In the genomic region with DNA sequence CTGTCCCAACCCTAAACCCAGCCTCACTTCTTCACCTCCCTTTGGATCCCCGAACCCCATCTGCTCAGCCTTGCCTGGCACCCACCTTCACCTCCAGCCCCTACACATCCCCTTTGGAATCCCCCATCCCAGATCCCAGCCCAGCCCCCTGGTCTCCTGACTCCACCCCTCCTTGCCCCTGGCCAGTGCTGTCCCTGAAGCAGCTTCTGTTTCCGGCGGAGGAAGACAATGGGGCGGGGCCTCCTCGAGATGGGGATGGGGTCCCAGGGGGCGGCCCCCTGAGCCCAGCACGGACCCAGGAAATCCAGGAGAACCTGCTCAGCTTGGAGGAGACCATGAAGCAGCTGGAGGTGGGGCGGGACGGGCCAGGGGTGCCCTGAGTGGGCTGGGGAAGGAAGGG, we compare ENCODE assay signal across 25 cellular contexts. TPM values are rescaled to one million over a fixed set of nuclear protein-coding genes. Genes with fewer than 3 reads are reported as not detected.
DNase-seq lines count a peak whose midpoint lies in the region; ATAC-seq and TF ChIP-seq lines count a peak whose summit lies in the region.
"Had no signal": no experiment of that assay in that cellular context is flagged by ENCODE, and none has a peak within 500 bp of the region (broad histone marks: within the 10 kb centered on the region; RNA-seq: fewer than 3 reads in every experiment).

No MANE protein-coding gene starts in this region.

- CTCF ChIA-PET in CD8-positive, alpha-beta T cell (lab: Charles Lee), result interaction anchor here (1.4 to 10.1 kb wide), 3 partner anchors 11 to 33 kb away, joined by 5 to 44 read pairs (median 6); no protein-coding TSS in a partner anchor

- H3K27ac ChIP-seq in CD8-positive, alpha-beta T cell (ENCODE audit: low read depth, low read length), result no peak overlapping the region
- no peak overlapping the region for H3K27ac ChIP-seq in GM23338 (ENCODE audit: low read depth)
- H3K27ac ChIP-seq: epithelial cell of prostate, right lobe of liver, SK-N-MC had no signal

- no peak overlapping the region for H2AFZ ChIP-seq in GM23338

- peaks cover 57% of the 10 kb centered on the region for H3K36me3 Mint-ChIP-seq in CD8-positive, alpha-beta T cell
- H3K36me3 Mint-ChIP-seq in GM23338 (ENCODE audit: low read depth), result peaks cover 41% of the 10 kb centered on the region
- peaks cover 71% of the 10 kb centered on the region for H3K36me3 Mint-ChIP-seq in activated T-helper 17 cell treated with anti-CD3 and anti-CD28 coated beads, Interleukin-2, amount 50 U/mL, for 72 hours (ENCODE audit: low read depth)

- no peak overlapping the region for H3K4me3 ChIP-seq in CD8-positive, alpha-beta T cell (ENCODE audit: low read depth, low read length)
- H3K4me3 ChIP-seq in GM23338 (no peak overlapping the region), mucosa of descending colon (no peak overlapping the region)
- H3K4me3 ChIP-seq: right lobe of liver, SK-N-MC had no signal

- DNase-seq in CD8-positive, alpha-beta T cell, result no peak
- DNase-seq in GM23338 (ENCODE audit: low spot score) (peak; percentile 60), mucosa of descending colon (peak in 2 of 3 donors; percentile 32 to 42), DMS53 (lab: John Stamatoyannopoulos, UW) (no peak), T1000 (lab: John Stamatoyannopoulos, UW) (no peak), Right ventricle myocardium superior (no peak)
- DNase-seq: activated B cell treated with CpG ODN at 0.5 μM for 24 hours; activated CD4-positive, alpha-beta memory T cell treated with anti-CD3 and anti-CD28 coated beads for 36 hours; amygdala; C1 segment of cervical spinal cord; Karpas-422; NCI-H1436 treated with DMSO at 0.1 percent for 48 hours; NCI-H2107; NCI-H446 treated with DMSO at 0.1 percent for 48 hours; right lobe of liver; RPMI8226; stimulated activated CD4-positive, alpha-beta T cell treated with anti-CD3 and anti-CD28 coated beads, Interleukin-2, amount 100 ng/mL, for 48 hours had no signal

- H3F3A ChIP-seq in GM23338 (replicated peaks; ENCODE audit: low read depth), result no peaks in the 10 kb centered on the region

- no peaks in the 10 kb centered on the region for H3K9me2 ChIP-seq in GM23338 (ENCODE audit: insufficient read depth)

- no peaks in the 10 kb centered on the region for H3K27me3 Mint-ChIP-seq in CD8-positive, alpha-beta T cell (ENCODE audit: low read depth)
- peaks cover 27% of the 10 kb centered on the region for H3K27me3 Mint-ChIP-seq in GM23338 (ENCODE audit: insufficient read depth, low read depth, poor library complexity)
- H3K27me3 Mint-ChIP-seq in activated T-helper 17 cell treated with anti-CD3 and anti-CD28 coated beads, Interleukin-2, amount 50 U/mL, for 72 hours, result peaks cover 4% of the 10 kb centered on the region
- H3K27me3 Mint-ChIP-seq: activated B cell treated with CpG ODN at 0.5 μM for 24 hours; activated CD4-positive, alpha-beta memory T cell treated with anti-CD3 and anti-CD28 coated beads for 36 hours had no signal

- H3K27ac Mint-ChIP-seq in CD8-positive, alpha-beta T cell, result peak overlapping the region; percentile 78
- H3K27ac Mint-ChIP-seq in GM23338, result no peak overlapping the region
- H3K27ac Mint-ChIP-seq in activated T-helper 17 cell treated with anti-CD3 and anti-CD28 coated beads, Interleukin-2, amount 50 U/mL, for 72 hours, result peak overlapping the region; percentile 82
- H3K27ac Mint-ChIP-seq: activated B cell treated with CpG ODN at 0.5 μM for 24 hours; activated CD4-positive, alpha-beta memory T cell treated with anti-CD3 and anti-CD28 coated beads for 36 hours; progenitor cell of endocrine pancreas had no signal

- peaks cover 55% of the 10 kb centered on the region for H3K36me3 ChIP-seq in CD8-positive, alpha-beta T cell (ENCODE audit: insufficient read depth, low read length)
- H3K36me3 ChIP-seq in GM23338 (ENCODE audit: insufficient read depth) (peaks cover 3% of the 10 kb centered on the region; the same call in 1 of the 2 replicates), mucosa of descending colon (ENCODE audit: low read depth) (no peaks in the 10 kb centered on the region)

- H3K4me1 Mint-ChIP-seq in CD8-positive, alpha-beta T cell (ENCODE audit: low read depth), result peaks cover 49% of the 10 kb centered on the region
- peaks cover 12% of the 10 kb centered on the region for H3K4me1 Mint-ChIP-seq in GM23338
- peaks cover 25% of the 10 kb centered on the region for H3K4me1 Mint-ChIP-seq in activated T-helper 17 cell treated with anti-CD3 and anti-CD28 coated beads, Interleukin-2, amount 50 U/mL, for 72 hours

- no peaks in the 10 kb centered on the region for H3K9me3 ChIP-seq in CD8-positive, alpha-beta T cell (ENCODE audit: low read length)
- H3K9me3 ChIP-seq in mucosa of descending colon, result no peaks in the 10 kb centered on the region
- H3K9me3 ChIP-seq: right lobe of liver had no signal

- POLR2A ChIA-PET in CD8-positive, alpha-beta T cell (lab: Charles Lee), result interaction anchor here (1.2 to 18.1 kb wide), 6 partner anchors 10 to 39 kb away, joined by 3 to 253 read pairs (median 4); a partner anchor contains a TSS

- H3K27me3 ChIP-seq in CD8-positive, alpha-beta T cell (ENCODE audit: insufficient read depth, low read length), result no peaks in the 10 kb centered on the region
- peaks cover 26% of the 10 kb centered on the region for H3K27me3 ChIP-seq in GM23338 (ENCODE audit: insufficient read depth)
- H3K27me3 ChIP-seq: right lobe of liver had no signal

- no peaks in the 10 kb centered on the region for H3K9me3 Mint-ChIP-seq in CD8-positive, alpha-beta T cell
- no peaks in the 10 kb centered on the region; the same call in 2 of the 3 replicates for H3K9me3 Mint-ChIP-seq in GM23338
- H3K9me3 Mint-ChIP-seq in activated T-helper 17 cell treated with anti-CD3 and anti-CD28 coated beads, Interleukin-2, amount 50 U/mL, for 72 hours, result no peaks in the 10 kb centered on the region
- H3K9me3 Mint-ChIP-seq: activated B cell treated with CpG ODN at 0.5 μM for 24 hours; activated CD4-positive, alpha-beta memory T cell treated with anti-CD3 and anti-CD28 coated beads for 36 hours had no signal

- no peak for ATAC-seq in CD8-positive, alpha-beta T cell
- ATAC-seq in GM23338 (peak; percentile 47), mucosa of descending colon (no peak), Right ventricle myocardium superior (ENCODE audit: poor library complexity) (no peak)
- ATAC-seq in activated T-helper 17 cell treated with anti-CD3 and anti-CD28 coated beads, Interleukin-2, amount 50 U/mL, for 72 hours (replicated peaks), result no peak
- ATAC-seq: HepG2, right lobe of liver had no signal

- H4K20me1 ChIP-seq in GM23338 (replicated peaks; ENCODE audit: insufficient read depth), result no peaks in the 10 kb centered on the region; the same call in 1 of the 2 replicates

- H3K79me2 ChIP-seq in GM23338 (replicated peaks; ENCODE audit: insufficient read depth), result no peaks in the 10 kb centered on the region

- H3K4me1 ChIP-seq in CD8-positive, alpha-beta T cell (ENCODE audit: insufficient read depth, low read length), result peaks cover 55% of the 10 kb centered on the region
- H3K4me1 ChIP-seq in GM23338 (ENCODE audit: insufficient read depth), result no peaks in the 10 kb centered on the region; the same call in 1 of the 2 replicates
- peaks cover 16% of the 10 kb centered on the region for H3K4me1 ChIP-seq in mucosa of descending colon (ENCODE audit: low read depth)

- intact Hi-C loops in CD8-positive, alpha-beta T cell (cut with DNase I, micrococcal nuclease), result no loop called here
- intact Hi-C loops in mucosa of descending colon (cut with DNase I, micrococcal nuclease), result no loop called here
- intact Hi-C loops in Right ventricle myocardium superior (cut with DNase I), result no loop called here

- H3K4me2 ChIP-seq in GM23338, result no peak overlapping the region

- no peak overlapping the region for H3K4me3 Mint-ChIP-seq in CD8-positive, alpha-beta T cell
- no peak overlapping the region for H3K4me3 Mint-ChIP-seq in GM23338
- H3K4me3 Mint-ChIP-seq in activated T-helper 17 cell treated with anti-CD3 and anti-CD28 coated beads, Interleukin-2, amount 50 U/mL, for 72 hours, result no peak overlapping the region
- H3K4me3 Mint-ChIP-seq: activated B cell treated with CpG ODN at 0.5 μM for 24 hours; activated CD4-positive, alpha-beta memory T cell treated with anti-CD3 and anti-CD28 coated beads for 36 hours had no signal

- TF ChIP-seq CTCF in CD8-positive, alpha-beta T cell (IDR thresholded peaks at IDR 0.05), result no peak
- TF ChIP-seq CTCF in GM23338 (conservative IDR thresholded peaks at IDR 0.05; ENCODE audit: low read depth in 2 of 2) (no peak), mucosa of descending colon (IDR thresholded peaks at IDR 0.05) (no peak)

RNA-seq across cellular contexts. Expression of a gene that starts 22.0 kb away (rescaled TPM):
- 1 to 10 TPM; 5.4 to 6.8 TPM for total RNA-seq in CD8-positive, alpha-beta T cell
- 0.69 TPM in 1 of 2 replicates, not detected in the other for total RNA-seq in GM23338 (2014; rRNA removed; shearing (Covaris generic))
- polyA plus RNA-seq in GM23338 (2016; fragmentation: Nextera tagmentation; extraction: Ambion mirVana), result 0.14 TPM in 1 of 2 replicates, not detected in the other
- total RNA-seq in activated T-helper 17 cell treated with anti-CD3 and anti-CD28 coated beads, Interleukin-2, amount 50 U/mL, for 72 hours, result 1 to 10 TPM in 1 of 2 donors, under 1 TPM in 1; 0.89 to 2.1 TPM
- total RNA-seq in mucosa of descending colon (1 to 10 TPM in 1 of 3 donors, under 1 TPM in 2; 0.70 to 1.1 (median 0.98) TPM), Right ventricle myocardium superior (not detected)
- total RNA-seq: H1, HepG2, liver, right lobe of liver had no signal
- polyA plus RNA-seq: HepG2, keratinocyte, liver had no signal

RNA-seq across cellular contexts. Expression of a gene that starts 23.3 kb away (rescaled TPM):
- total RNA-seq in CD8-positive, alpha-beta T cell, result 1,000 to 10,000 TPM; 1,125 to 1,160 TPM
- total RNA-seq in GM23338 (2014; rRNA removed; shearing (Covaris generic)), result 36.8 and 44.7 TPM in 2 replicates
- polyA plus RNA-seq in GM23338 (2016; fragmentation: Nextera tagmentation; extraction: Ambion mirVana), result 41.3 and 50.8 TPM in 2 replicates
- total RNA-seq in activated T-helper 17 cell treated with anti-CD3 and anti-CD28 coated beads, Interleukin-2, amount 50 U/mL, for 72 hours, result 100 to 1,000 TPM; 255 to 337 TPM
- total RNA-seq in mucosa of descending colon (100 to 1,000 TPM in 1 of 3 donors, 10 to 100 TPM in 2; 84.9 to 125 (median 92.3) TPM), Right ventricle myocardium superior (30.1 TPM)

RNA-seq across cellular contexts. Expression of a gene that starts 29.2 kb away (rescaled TPM):
- 10 to 100 TPM; 19.5 to 19.6 TPM for total RNA-seq in CD8-positive, alpha-beta T cell
- total RNA-seq in GM23338 (2014; rRNA removed; shearing (Covaris generic)), result not detected in 2 replicates
- polyA plus RNA-seq in GM23338 (2016; fragmentation: Nextera tagmentation; extraction: Ambion mirVana), result 0.27 and 0.47 TPM in 2 replicates
- total RNA-seq in activated T-helper 17 cell treated with anti-CD3 and anti-CD28 coated beads, Interleukin-2, amount 50 U/mL, for 72 hours, result under 1 TPM; 0.22 to 0.98 TPM
- total RNA-seq in mucosa of descending colon (1 to 10 TPM; 2.7 to 7.3 (median 3.9) TPM), Right ventricle myocardium superior (not detected)

RNA-seq across cellular contexts. Expression of a gene that starts 46.2 kb away (rescaled TPM):
- total RNA-seq in CD8-positive, alpha-beta T cell, result 1,000 to 10,000 TPM; 3,663 to 3,781 TPM
- total RNA-seq in GM23338 (2014; rRNA removed; shearing (Covaris generic)), result 631 and 1,798 TPM in 2 replicates
- polyA plus RNA-seq in GM23338 (2016; fragmentation: Nextera tagmentation; extraction: Ambion mirVana), result 4,053 and 4,073 TPM in 2 replicates
- 1,000 to 10,000 TPM; 3,531 to 4,049 TPM for total RNA-seq in activated T-helper 17 cell treated with anti-CD3 and anti-CD28 coated beads, Interleukin-2, amount 50 U/mL, for 72 hours
- total RNA-seq in mucosa of descending colon, result 1,000 to 10,000 TPM; 1,251 to 1,696 (median 1,572) TPM
- total RNA-seq in Right ventricle myocardium superior, result 586 TPM

RNA-seq across cellular contexts. Expression of a gene that starts 52.9 kb away (rescaled TPM):
- 100 to 1,000 TPM in 1 of 2 experiments, 10 to 100 TPM in 1; 99.5 to 114 TPM for total RNA-seq in CD8-positive, alpha-beta T cell
- 113 and 151 TPM in 2 replicates for total RNA-seq in GM23338 (2014; rRNA removed; shearing (Covaris generic))
- 206 and 215 TPM in 2 replicates for polyA plus RNA-seq in GM23338 (2016; fragmentation: Nextera tagmentation; extraction: Ambion mirVana)
- total RNA-seq in activated T-helper 17 cell treated with anti-CD3 and anti-CD28 coated beads, Interleukin-2, amount 50 U/mL, for 72 hours, result 10 to 100 TPM; 37.6 to 54.7 TPM
- total RNA-seq in mucosa of descending colon, result 100 to 1,000 TPM; 150 to 160 (median 152) TPM
- total RNA-seq in Right ventricle myocardium superior, result 62.1 TPM

Comparison
In these comparisons a context has a peak if more than half of its experiments do, and no peak if none do; other contexts are left out.
1. DNase-seq: peak in GM23338 (single experiment) and mucosa of descending colon (2 of 3); none in CD8-positive, alpha-beta T cell (0 of 7), DMS53 (single experiment), T1000 (single experiment) and Right ventricle myocardium superior (single experiment).